Comparison of ENCODE assay signal across 23 cellular contexts in the genomic region with DNA sequence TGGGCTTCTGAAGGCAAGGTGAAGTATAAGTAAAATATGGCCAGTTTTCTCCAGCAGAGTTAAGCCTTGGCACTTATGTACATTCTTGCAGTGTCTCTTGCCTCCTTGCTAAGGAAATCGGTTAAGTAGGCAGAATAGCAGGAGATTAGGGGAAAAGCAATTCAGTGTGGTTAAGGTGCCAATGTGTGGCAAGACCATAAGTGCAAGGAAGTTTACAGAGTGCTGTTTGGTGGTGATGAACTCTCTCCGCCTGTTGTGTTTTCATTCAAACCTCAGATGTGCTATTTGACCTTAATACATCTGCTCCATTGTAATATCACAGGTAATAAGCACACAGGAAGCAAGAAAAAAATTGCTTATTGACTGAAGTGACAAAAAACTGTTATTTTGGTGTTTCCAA.
DNase-seq lines count a peak whose midpoint lies in the region; FAIRE-seq and TF ChIP-seq lines count a peak whose summit lies in the region.
"Had no signal": no experiment of that assay in that cellular context is flagged by ENCODE, and none has a peak within 500 bp of the region (broad histone marks: within the 10 kb centered on the region; RNA-seq: fewer than 3 reads in every experiment).

No MANE protein-coding gene starts in this region.

- H3K36me3 Mint-ChIP-seq in progenitor cell of endocrine pancreas (ENCODE audit: insufficient read depth): peaks cover 4% of the 10 kb centered on the region
- H3K36me3 Mint-ChIP-seq: mesothelial cell of epicardium had no signal

- no peak overlapping the region for H3K9ac ChIP-seq in MM.1S (ENCODE audit: low read length)

- H3K79me2 ChIP-seq in MM.1S (ENCODE audit: low read length): peaks cover 51% of the 10 kb centered on the region

- peaks cover 50% of the 10 kb centered on the region for H3K4me1 Mint-ChIP-seq in progenitor cell of endocrine pancreas (ENCODE audit: low read depth)

- no peaks in the 10 kb centered on the region for H3K9me3 Mint-ChIP-seq in progenitor cell of endocrine pancreas (ENCODE audit: low read depth)
- H3K9me3 Mint-ChIP-seq: dendritic cell treated with granulocyte-macrophage colony-stimulating factor and Interleukin-4, amounts not matched to agents 40 ng/mL and 50 ng/mL, for 4 days; mesothelial cell of epicardium; neural crest cell; stimulated activated naive B cell treated with anti-CD40 and anti-IgM and Interleukin-4, amounts not matched to agents 10 μg/mL and 1 μg/mL and 100 μg/mL, for 72 hours had no signal

- H2AFZ ChIP-seq in MM.1S (ENCODE audit: low read length): no peak overlapping the region

- no peaks in the 10 kb centered on the region for H3K9me3 ChIP-seq in MM.1S (replicated peaks; ENCODE audit: insufficient read depth, low read length)
- H3K9me3 ChIP-seq: adrenal gland, heart left ventricle, tibial artery had no signal

- H3K4me3 ChIP-seq in MM.1S (ENCODE audit: low read length): no peak overlapping the region
- H3K4me3 ChIP-seq: adrenal gland, heart left ventricle, tibial artery had no signal

- no peaks in the 10 kb centered on the region for H3K27me3 ChIP-seq in MM.1S (replicated peaks; ENCODE audit: insufficient read depth, low read length)
- H3K27me3 ChIP-seq: adrenal gland, heart left ventricle, tibial artery had no signal

- peaks cover 72% of the 10 kb centered on the region for H3F3A ChIP-seq in MM.1S (ENCODE audit: insufficient read depth, low read length)

- H3K27me3 Mint-ChIP-seq in progenitor cell of endocrine pancreas: no peaks in the 10 kb centered on the region
- H3K27me3 Mint-ChIP-seq: dendritic cell treated with granulocyte-macrophage colony-stimulating factor and Interleukin-4, amounts not matched to agents 40 ng/mL and 50 ng/mL, for 4 days; stimulated activated naive B cell treated with anti-CD40 and anti-IgM and Interleukin-4, amounts not matched to agents 10 μg/mL and 1 μg/mL and 100 μg/mL, for 72 hours had no signal

- no peaks in the 10 kb centered on the region for H3K9me2 ChIP-seq in MM.1S (replicated peaks; ENCODE audit: insufficient read depth, low read length)

- no peak for TF ChIP-seq POLR2A in GM12892 (IDR thresholded peaks at IDR 0.05; ENCODE audit: low read depth, low read length)

- H3K27ac ChIP-seq in MM.1S (ENCODE audit: low read length) (peak overlapping the region; percentile 94; the same call in 1 of the 2 replicates), caudate nucleus (ENCODE audit: low read depth, low read length) (peak overlapping the region; percentile 69)
- H3K27ac ChIP-seq: tibial artery, VCaP had no signal

- H3K4me2 ChIP-seq in MM.1S (ENCODE audit: low read depth, low read length): no peak overlapping the region; the same call in 1 of the 2 replicates

- no peak for TF ChIP-seq CTCF in MM.1S (IDR thresholded peaks at IDR 0.05; ENCODE audit: low read length)
- TF ChIP-seq CTCF in progenitor cell of endocrine pancreas (IDR thresholded peaks at IDR 0.05; ENCODE audit: unreplicated experiment): no peak

- no peak overlapping the region for H3K4me3 Mint-ChIP-seq in progenitor cell of endocrine pancreas (ENCODE audit: low read depth)
- H3K4me3 Mint-ChIP-seq: dendritic cell treated with granulocyte-macrophage colony-stimulating factor and Interleukin-4, amounts not matched to agents 40 ng/mL and 50 ng/mL, for 4 days; mesothelial cell of epicardium; neural crest cell; stimulated activated naive B cell treated with anti-CD40 and anti-IgM and Interleukin-4, amounts not matched to agents 10 μg/mL and 1 μg/mL and 100 μg/mL, for 72 hours had no signal

- no peak for FAIRE-seq in GM12892 (lab: Jason Lieb, UNC)
- FAIRE-seq: bronchial epithelial cell had no signal

- peaks cover 75% of the 10 kb centered on the region for H3K4me1 ChIP-seq in MM.1S (ENCODE audit: low read length)

- peak; percentile 35 for DNase-seq in H4 (ENCODE audit: low spot score)
- DNase-seq in MM.1S: no peak
- DNase-seq in caudate nucleus (lab: John Stamatoyannopoulos, UW): no peak
- no peak for DNase-seq in progenitor cell of endocrine pancreas (ENCODE audit: low spot score, unreplicated experiment)
- no peak for DNase-seq in GM12892 (ENCODE audit: insufficient read length)
- DNase-seq in activated T-cell treated with anti-CD3 and anti-CD28 coated beads, Interleukin-2, amount 50 U/mL, for 1 hour: no peak
- DNase-seq in cortex of kidney (lab: John Stamatoyannopoulos, UW): no peak
- DNase-seq: activated gamma-delta T cell; COR-L47; DMS79; heart left ventricle; NCI-H1105; NCI-H2081 treated with DMSO at 0.1 percent for 48 hours; NCI-H446 treated with DMSO at 0.1 percent for 48 hours; stimulated activated CD4-positive, alpha-beta T cell treated with anti-CD3 and anti-CD28 coated beads, Interleukin-1b, Interleukin-23, amount 100 ng/mL, for 48 hours; stimulated activated naive B cell treated with anti-CD40 and anti-IgM and Interleukin-4, amounts not matched to agents 10 μg/mL and 1 μg/mL and 100 μg/mL, for 72 hours; tibial artery had no signal

- H3K36me3 ChIP-seq in MM.1S (replicated peaks; ENCODE audit: insufficient read depth, low read length): no peaks in the 10 kb centered on the region; the same call in 1 of the 2 replicates
- H3K36me3 ChIP-seq: adrenal gland had no signal

- H4K20me1 ChIP-seq in MM.1S (ENCODE audit: insufficient read depth, low read length): no peaks in the 10 kb centered on the region

- peak overlapping the region; percentile 46 for H3K27ac Mint-ChIP-seq in progenitor cell of endocrine pancreas
- H3K27ac Mint-ChIP-seq: dendritic cell treated with granulocyte-macrophage colony-stimulating factor and Interleukin-4, amounts not matched to agents 40 ng/mL and 50 ng/mL, for 4 days; mesothelial cell of epicardium; stimulated activated naive B cell treated with anti-CD40 and anti-IgM and Interleukin-4, amounts not matched to agents 10 μg/mL and 1 μg/mL and 100 μg/mL, for 72 hours had no signal
